ENCODE assay signal across 1 cellular context in the genomic region with DNA sequence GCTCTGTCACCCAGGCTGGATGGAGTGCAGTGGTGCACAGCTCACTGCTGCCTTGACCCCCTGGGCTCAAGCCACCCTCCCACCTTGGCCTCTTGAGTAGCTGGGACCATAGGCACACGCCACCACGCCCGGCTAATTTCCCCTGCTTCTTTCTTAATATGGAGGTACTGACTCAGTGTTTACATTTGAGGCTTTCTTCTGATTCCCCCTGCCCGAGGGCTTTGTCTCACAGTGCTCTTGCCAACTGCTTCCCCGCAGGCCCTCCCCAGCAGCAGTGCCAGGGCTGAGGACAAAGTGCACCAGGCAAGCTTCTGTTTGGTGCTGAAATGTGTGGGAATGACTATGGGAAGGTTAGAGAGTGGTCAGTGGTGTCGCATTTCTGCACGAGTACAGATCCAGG.
TF ChIP-seq lines count a peak whose summit lies in the region.

No MANE protein-coding gene starts in this region.

TF ChIP-seq in HEK293, 187 proteins besides CTCF, POLR2A, EP300 and RAD21 (continued from another document):
- TF ChIP-seq, protein P1, sequence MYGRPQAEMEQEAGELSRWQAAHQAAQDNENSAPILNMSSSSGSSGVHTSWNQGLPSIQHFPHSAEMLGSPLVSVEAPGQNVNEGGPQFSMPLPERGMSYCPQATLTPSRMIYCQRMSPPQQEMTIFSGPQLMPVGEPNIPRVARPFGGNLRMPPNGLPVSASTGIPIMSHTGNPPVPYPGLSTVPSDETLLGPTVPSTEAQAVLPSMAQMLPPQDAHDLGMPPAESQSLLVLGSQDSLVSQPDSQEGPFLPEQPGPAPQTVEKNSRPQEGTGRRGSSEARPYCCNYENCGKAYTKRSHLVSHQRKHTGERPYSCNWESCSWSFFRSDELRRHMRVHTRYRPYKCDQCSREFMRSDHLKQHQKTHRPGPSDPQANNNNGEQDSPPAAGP (tag by site-specific recombination; IDR thresholded peaks at IDR 0.05) = no peak
- TF ChIP-seq KLF9 (tag by site-specific recombination; IDR thresholded peaks at IDR 0.05; ENCODE audit: low read depth) (no peak), ZIC2 (tag by site-specific recombination; IDR thresholded peaks at IDR 0.05) (peak; percentile 52), BCL11B (tag by site-specific recombination; IDR thresholded peaks at IDR 0.05; ENCODE audit: low read depth) (no peak), ZNF140 (tag by site-specific recombination; IDR thresholded peaks at IDR 0.05) (no peak), ZNF350 (tag by site-specific recombination; IDR thresholded peaks at IDR 0.05) (no peak), GLIS2 (tag by site-specific recombination; IDR thresholded peaks at IDR 0.05) (peak; percentile 45; the same call in 1 of the 2 replicates), SCRT1 (tag by site-specific recombination; IDR thresholded peaks at IDR 0.05; ENCODE audit: borderline replicate concordance) (no peak), ZNF302 (tag by site-specific recombination; IDR thresholded peaks at IDR 0.05; ENCODE audit: low read depth) (no peak), ZFP37 (tag by site-specific recombination; IDR thresholded peaks at IDR 0.05) (no peak), MZF1 (tag by site-specific recombination; IDR thresholded peaks at IDR 0.05; ENCODE audit: borderline replicate concordance) (no peak), ZNF394 (tag by site-specific recombination; IDR thresholded peaks at IDR 0.05; ENCODE audit: borderline replicate concordance) (no peak), ZNF112 (tag by site-specific recombination; IDR thresholded peaks at IDR 0.05) (no peak), ZNF324 (tag by site-specific recombination; IDR thresholded peaks at IDR 0.05) (no peak), SALL2 (tag by site-specific recombination; IDR thresholded peaks at IDR 0.05; ENCODE audit: borderline replicate concordance) (no peak), ZFP41 (tag by site-specific recombination; IDR thresholded peaks at IDR 0.05; ENCODE audit: borderline replicate concordance) (no peak)
- TF ChIP-seq, protein P2, sequence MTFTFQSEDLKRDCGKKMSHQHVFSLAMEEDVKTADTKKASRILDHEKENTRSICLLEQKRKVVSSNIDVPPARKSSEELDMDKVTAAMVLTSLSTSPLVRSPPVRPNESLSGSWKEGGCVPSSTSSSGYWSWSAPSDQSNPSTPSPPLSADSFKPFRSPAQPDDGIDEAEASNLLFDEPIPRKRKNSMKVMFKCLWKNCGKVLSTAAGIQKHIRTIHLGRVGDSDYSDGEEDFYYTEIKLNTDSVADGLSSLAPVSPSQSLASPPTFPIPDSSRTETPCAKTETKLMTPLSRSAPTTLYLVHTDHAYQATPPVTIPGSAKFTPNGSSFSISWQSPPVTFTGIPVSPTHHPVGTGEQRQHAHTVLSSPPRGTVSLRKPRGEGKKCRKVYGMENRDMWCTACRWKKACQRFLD (tag by site-specific recombination; IDR thresholded peaks at IDR 0.05) = no peak
- TF ChIP-seq, protein P3, sequence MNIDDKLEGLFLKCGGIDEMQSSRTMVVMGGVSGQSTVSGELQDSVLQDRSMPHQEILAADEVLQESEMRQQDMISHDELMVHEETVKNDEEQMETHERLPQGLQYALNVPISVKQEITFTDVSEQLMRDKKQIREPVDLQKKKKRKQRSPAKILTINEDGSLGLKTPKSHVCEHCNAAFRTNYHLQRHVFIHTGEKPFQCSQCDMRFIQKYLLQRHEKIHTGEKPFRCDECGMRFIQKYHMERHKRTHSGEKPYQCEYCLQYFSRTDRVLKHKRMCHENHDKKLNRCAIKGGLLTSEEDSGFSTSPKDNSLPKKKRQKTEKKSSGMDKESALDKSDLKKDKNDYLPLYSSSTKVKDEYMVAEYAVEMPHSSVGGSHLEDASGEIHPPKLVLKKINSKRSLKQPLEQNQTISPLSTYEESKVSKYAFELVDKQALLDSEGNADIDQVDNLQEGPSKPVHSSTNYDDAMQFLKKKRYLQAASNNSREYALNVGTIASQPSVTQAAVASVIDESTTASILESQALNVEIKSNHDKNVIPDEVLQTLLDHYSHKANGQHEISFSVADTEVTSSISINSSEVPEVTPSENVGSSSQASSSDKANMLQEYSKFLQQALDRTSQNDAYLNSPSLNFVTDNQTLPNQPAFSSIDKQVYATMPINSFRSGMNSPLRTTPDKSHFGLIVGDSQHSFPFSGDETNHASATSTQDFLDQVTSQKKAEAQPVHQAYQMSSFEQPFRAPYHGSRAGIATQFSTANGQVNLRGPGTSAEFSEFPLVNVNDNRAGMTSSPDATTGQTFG (tag by site-specific recombination; IDR thresholded peaks at IDR 0.05; ENCODE audit: borderline replicate concordance) = no peak
